19 cellular contexts compared by ENCODE assay signal in genomic region chr11:16242806-16243205, GRCh38.
DNase-seq lines count a peak whose midpoint lies in the region; ATAC-seq lines count a peak whose summit lies in the region.
"Had no signal": no experiment of that assay in that cellular context is flagged by ENCODE, and none has a peak within 500 bp of the region (broad histone marks: within the 10 kb centered on the region; RNA-seq: fewer than 3 reads in every experiment).

No MANE protein-coding gene starts in this region.

- ATAC-seq in GM18517 (IDR thresholded peaks at IDR 0.05; ENCODE audit: unreplicated experiment) (peak; percentile 95), GM19468 (IDR thresholded peaks at IDR 0.05; ENCODE audit: extremely low read depth, unreplicated experiment) (peak; percentile 79), HG02970 (IDR thresholded peaks at IDR 0.05; ENCODE audit: low FRiP score, unreplicated experiment) (peak; percentile 72), HG03565 (IDR thresholded peaks at IDR 0.05; ENCODE audit: unreplicated experiment) (peak; percentile 87), GM21529 (IDR thresholded peaks at IDR 0.05; ENCODE audit: unreplicated experiment) (no peak)
- ATAC-seq: natural killer cell treated with Interleukin-12 subunit alpha and Interleukin-12 subunit beta and Interleukin-15 and Interleukin-18, amount 100 ng/mL, for 72 hours had no signal

- no peak for DNase-seq in activated CD4-positive, alpha-beta T cell treated with anti-CD3 and anti-CD28 coated beads for 48 hours
- DNase-seq in NCI-H2227 treated with DMSO at 0.1 percent for 48 hours (lab: John Stamatoyannopoulos, UW), result no peak
- no peak for DNase-seq in NCI-H82 (lab: John Stamatoyannopoulos, UW)
- DNase-seq: activated naive CD8-positive, alpha-beta T cell treated with anti-CD3 and anti-CD28 coated beads for 36 hours; CD4-positive, alpha-beta memory T cell; dermis blood vessel endothelial cell; EL; glutamatergic neuron; HFFc6; immature natural killer cell; Karpas-422; OCI-M1; stomach had no signal
